Comparison of ENCODE assay signal across 1 cellular context in genomic region chr12:39752482-39753147, GRCh38.
TF ChIP-seq lines count a peak whose summit lies in the region.

No MANE protein-coding gene starts in this region.

TF ChIP-seq in WTC11, 78 proteins besides CTCF, POLR2A, EP300 and RAD21 (continued from another document):
- no peak for TF ChIP-seq ATF6 (CRISPR knock-in tag; IDR thresholded peaks at IDR 0.05)
- TF ChIP-seq ZNF396 (CRISPR knock-in tag; IDR thresholded peaks at IDR 0.05; ENCODE audit: borderline replicate concordance): no peak
- TF ChIP-seq ZNF423 (CRISPR knock-in tag; IDR thresholded peaks at IDR 0.05): no peak
TF ChIP-seq in WTC11: peak in this region for 0.
